7 cellular contexts compared by ENCODE assay signal in the genomic region with DNA sequence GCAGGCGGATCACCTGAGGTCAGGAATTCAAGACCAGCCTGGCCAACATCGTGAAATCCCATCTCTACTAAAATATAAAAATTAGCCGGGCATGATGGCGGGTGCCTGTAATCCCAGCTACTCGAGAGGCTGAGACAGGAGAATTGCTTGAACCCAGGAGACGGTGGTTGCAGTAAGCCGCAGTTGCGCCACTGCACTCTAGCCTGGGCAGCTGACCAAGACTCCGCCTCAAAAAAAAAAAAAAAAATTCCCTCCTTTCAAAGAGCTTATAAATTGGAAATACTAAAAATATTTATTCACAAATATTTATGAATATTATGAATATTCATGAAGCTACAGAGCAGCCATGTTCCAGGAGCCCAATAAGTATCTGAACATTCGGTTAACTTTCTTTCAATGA. TPM values are rescaled to one million over a fixed set of nuclear protein-coding genes. Genes with fewer than 3 reads are reported as not detected.
DNase-seq lines count a peak whose midpoint lies in the region; ATAC-seq, FAIRE-seq and TF ChIP-seq lines count a peak whose summit lies in the region.
"Not testable (repeated sequence)": the region's sequence is repeated elsewhere in the genome, so short reads cannot be mapped to it uniquely, and the experiment has no call there.

No MANE protein-coding gene starts in this region.

- H3K9me3 ChIP-seq in gastrocnemius medialis = not testable (repeated sequence)

- DNase-seq in T-helper 2 cell treated with Interferon-gamma antibody and Interleukin-4, amounts not matched to agents 5 μg/mL and 100 μg/mL, for 36 hours (ENCODE audit: low spot score); activated T-helper 2 cell treated with anti-CD3 and anti-CD28 coated beads, Interferon-gamma antibody, Interleukin-2, Interleukin-4, amounts not matched to agents 10 μg/mL and 5 μg/mL and 100 μg/mL, durations not matched to agents 14 hours and 24 hours and 36 hours (ENCODE audit: low spot score); memory B cell (ENCODE audit: low spot score in 2 of 2); gastrocnemius medialis: not testable (repeated sequence)
- DNase-seq in erythroblast (lab: John Stamatoyannopoulos, UW) = peak; percentile 6 to 35

- H3K27ac Mint-ChIP-seq in T-helper 2 cell treated with Interferon-gamma antibody and Interleukin-4, amounts not matched to agents 5 μg/mL and 100 μg/mL, for 36 hours = peak overlapping the region; percentile 90
- H3K27ac Mint-ChIP-seq in activated T-helper 2 cell treated with anti-CD3 and anti-CD28 coated beads, Interferon-gamma antibody, Interleukin-2, Interleukin-4, amounts not matched to agents 10 μg/mL and 5 μg/mL and 100 μg/mL, durations not matched to agents 14 hours and 24 hours and 36 hours = peak overlapping the region; percentile 61
- H3K27ac Mint-ChIP-seq in brain = peak overlapping the region in 2 of 5 experiments; percentile 50 to 80
- peak overlapping the region; percentile 90 for H3K27ac Mint-ChIP-seq in memory B cell

- FAIRE-seq in G401.6 (lab: Jason Lieb, UNC) = peak; percentile 40

- peaks cover 79% of the 10 kb centered on the region for H3K36me3 Mint-ChIP-seq in T-helper 2 cell treated with Interferon-gamma antibody and Interleukin-4, amounts not matched to agents 5 μg/mL and 100 μg/mL, for 36 hours (ENCODE audit: low read depth)
- peaks cover 79% of the 10 kb centered on the region for H3K36me3 Mint-ChIP-seq in activated T-helper 2 cell treated with anti-CD3 and anti-CD28 coated beads, Interferon-gamma antibody, Interleukin-2, Interleukin-4, amounts not matched to agents 10 μg/mL and 5 μg/mL and 100 μg/mL, durations not matched to agents 14 hours and 24 hours and 36 hours (ENCODE audit: low read depth)
- H3K36me3 Mint-ChIP-seq in brain = peaks cover 87% of the 10 kb centered on the region
- peaks cover 29% of the 10 kb centered on the region for H3K36me3 Mint-ChIP-seq in memory B cell

- not testable (repeated sequence) for H3K27me3 ChIP-seq in gastrocnemius medialis

- peaks cover 76% of the 10 kb centered on the region for H3K4me1 Mint-ChIP-seq in T-helper 2 cell treated with Interferon-gamma antibody and Interleukin-4, amounts not matched to agents 5 μg/mL and 100 μg/mL, for 36 hours (ENCODE audit: low read depth)
- peaks cover 74% of the 10 kb centered on the region for H3K4me1 Mint-ChIP-seq in activated T-helper 2 cell treated with anti-CD3 and anti-CD28 coated beads, Interferon-gamma antibody, Interleukin-2, Interleukin-4, amounts not matched to agents 10 μg/mL and 5 μg/mL and 100 μg/mL, durations not matched to agents 14 hours and 24 hours and 36 hours (ENCODE audit: low read depth)
- peaks cover 43% of the 10 kb centered on the region for H3K4me1 Mint-ChIP-seq in brain
- H3K4me1 Mint-ChIP-seq in memory B cell = peaks cover 51% of the 10 kb centered on the region

- not testable (repeated sequence) for H3K9me3 Mint-ChIP-seq in T-helper 2 cell treated with Interferon-gamma antibody and Interleukin-4, amounts not matched to agents 5 μg/mL and 100 μg/mL, for 36 hours; activated T-helper 2 cell treated with anti-CD3 and anti-CD28 coated beads, Interferon-gamma antibody, Interleukin-2, Interleukin-4, amounts not matched to agents 10 μg/mL and 5 μg/mL and 100 μg/mL, durations not matched to agents 14 hours and 24 hours and 36 hours; brain; memory B cell

- intact Hi-C loops in activated T-helper 2 cell treated with anti-CD3 and anti-CD28 coated beads, Interferon-gamma antibody, Interleukin-2, Interleukin-4, amounts not matched to agents 10 μg/mL and 5 μg/mL and 100 μg/mL, durations not matched to agents 14 hours and 24 hours and 36 hours (cut with micrococcal nuclease) = loop anchor here (1.0 kb wide), 2 partner anchors 9 to 10 kb away; no protein-coding TSS in a partner anchor
- intact Hi-C loops in gastrocnemius medialis (cut with DNase I; ENCODE audit: low total_unique reads) = not testable (repeated sequence)

- not testable (repeated sequence) for TF ChIP-seq CTCF in brain (conservative IDR thresholded peaks at IDR 0.05); gastrocnemius medialis (IDR thresholded peaks at IDR 0.05 in 4 of 5, conservative IDR thresholded peaks at IDR 0.05 in 1 of 5)

- not testable (repeated sequence) for H3K36me3 ChIP-seq in gastrocnemius medialis

- peak overlapping the region; percentile 1 to 27 (median 10) for H3K4me3 ChIP-seq in gastrocnemius medialis

- H3K27ac ChIP-seq in gastrocnemius medialis = peak overlapping the region; percentile 65 to 72 (median 68)

- not testable (repeated sequence) for H3K27me3 Mint-ChIP-seq in T-helper 2 cell treated with Interferon-gamma antibody and Interleukin-4, amounts not matched to agents 5 μg/mL and 100 μg/mL, for 36 hours (ENCODE audit: low read depth); activated T-helper 2 cell treated with anti-CD3 and anti-CD28 coated beads, Interferon-gamma antibody, Interleukin-2, Interleukin-4, amounts not matched to agents 10 μg/mL and 5 μg/mL and 100 μg/mL, durations not matched to agents 14 hours and 24 hours and 36 hours (ENCODE audit: low read depth); brain; memory B cell

- ATAC-seq in memory B cell (ENCODE audit: low read depth) = not testable (repeated sequence)
- peak in 1 of 2 donors; percentile 13 for ATAC-seq in gastrocnemius medialis

- not testable (repeated sequence) for TF ChIP-seq POLR2A in erythroblast (IDR thresholded peaks at IDR 0.05; ENCODE audit: low read length); gastrocnemius medialis (IDR thresholded peaks at IDR 0.05)

- in situ Hi-C loops in gastrocnemius medialis (cut with MboI; ENCODE audit: low sequenced_read_pairs in 4 of 4) = not testable (repeated sequence)

- H3K4me3 Mint-ChIP-seq in T-helper 2 cell treated with Interferon-gamma antibody and Interleukin-4, amounts not matched to agents 5 μg/mL and 100 μg/mL, for 36 hours = peak overlapping the region; percentile 65
- peak overlapping the region; percentile 63 for H3K4me3 Mint-ChIP-seq in activated T-helper 2 cell treated with anti-CD3 and anti-CD28 coated beads, Interferon-gamma antibody, Interleukin-2, Interleukin-4, amounts not matched to agents 10 μg/mL and 5 μg/mL and 100 μg/mL, durations not matched to agents 14 hours and 24 hours and 36 hours (ENCODE audit: low read depth)
- H3K4me3 Mint-ChIP-seq in brain (peak overlapping the region in 4 of 5 experiments; percentile 35 to 55 (median 52)), memory B cell (peak overlapping the region; percentile 34)

- peaks cover 95 to 97% of the 10 kb centered on the region in 2 donors for H3K4me1 ChIP-seq in gastrocnemius medialis

RNA-seq across cellular contexts. Expression of gene UBE2D3, which starts 8.3 kb away (rescaled TPM):
- 429 and 432 TPM in 2 replicates for total RNA-seq in activated T-helper 2 cell treated with anti-CD3 and anti-CD28 coated beads, Interferon-gamma antibody, Interleukin-2, Interleukin-4, amounts not matched to agents 10 μg/mL and 5 μg/mL and 100 μg/mL, durations not matched to agents 14 hours and 24 hours and 36 hours
- 124 TPM for polyA plus RNA-seq in brain (ENCODE audit: insufficient read depth, low read depth, low replicate concordance)
- 100 to 1,000 TPM; 350 to 562 (median 392) TPM for total RNA-seq in gastrocnemius medialis

RNA-seq across cellular contexts. Expression of gene CISD2, which starts 49.7 kb away (rescaled TPM):
- total RNA-seq in activated T-helper 2 cell treated with anti-CD3 and anti-CD28 coated beads, Interferon-gamma antibody, Interleukin-2, Interleukin-4, amounts not matched to agents 10 μg/mL and 5 μg/mL and 100 μg/mL, durations not matched to agents 14 hours and 24 hours and 36 hours = 50.8 and 51.4 TPM in 2 replicates
- polyA plus RNA-seq in brain (ENCODE audit: insufficient read depth, low read depth, low replicate concordance) = 24.4 TPM
- total RNA-seq in gastrocnemius medialis = 1 to 10 TPM; 3.8 to 8.9 (median 5.3) TPM

RNA-seq across cellular contexts. Expression of gene MANBA, which starts 58.3 kb away (rescaled TPM):
- total RNA-seq in activated T-helper 2 cell treated with anti-CD3 and anti-CD28 coated beads, Interferon-gamma antibody, Interleukin-2, Interleukin-4, amounts not matched to agents 10 μg/mL and 5 μg/mL and 100 μg/mL, durations not matched to agents 14 hours and 24 hours and 36 hours = 9.4 and 11.3 TPM in 2 replicates
- polyA plus RNA-seq in brain (ENCODE audit: insufficient read depth, low read depth, low replicate concordance) = 8.2 TPM
- 10 to 100 TPM in 3 of 4 donors, 1 to 10 TPM in 1; 8.9 to 15.5 (median 12.6) TPM for total RNA-seq in gastrocnemius medialis
